In genomic region chr16:69542974-69543373, GRCh38 we compare ENCODE assay signal across 15 cellular contexts.
"Had no signal": no experiment of that assay in that cellular context is flagged by ENCODE, and none has a peak within 500 bp of the region (broad histone marks: within the 10 kb centered on the region; RNA-seq: fewer than 3 reads in every experiment).

No MANE protein-coding gene starts in this region.

- DNase-seq: activated CD4-positive, alpha-beta T cell treated with anti-CD3 and anti-CD28 coated beads for 1 hour; activated CD4-positive, alpha-beta T cell treated with anti-CD3 and anti-CD28 coated beads, Interleukin-2, amount 50 U/mL, for 4 hours; activated naive CD4-positive, alpha-beta T cell treated with Interleukin-2 at 50 U/mL for 16 hours; foreskin melanocyte; head of caudate nucleus; left colon; midbrain; psoas muscle; spleen; stimulated activated CD4-positive, alpha-beta T cell treated with anti-CD3 and anti-CD28 coated beads, Interleukin-1b, Interleukin-23, amount 100 ng/mL, for 48 hours; stomach had no signal

- H3K36me3 ChIP-seq: spleen, stomach had no signal

- H3K27me3 ChIP-seq: spleen, stomach had no signal

- H3K27ac Mint-ChIP-seq: activated T-helper 17 cell treated with anti-CD3 and anti-CD28 coated beads, Interleukin-2, amount 50 U/mL, for 72 hours; T-helper 2 cell treated with Interferon-gamma antibody and Interleukin-4, amounts not matched to agents 5 μg/mL and 100 μg/mL, for 36 hours had no signal

- H3K27me3 Mint-ChIP-seq: activated T-helper 17 cell treated with anti-CD3 and anti-CD28 coated beads, Interleukin-2, amount 50 U/mL, for 72 hours had no signal

- H3K9me3 Mint-ChIP-seq: activated T-helper 17 cell treated with anti-CD3 and anti-CD28 coated beads, Interleukin-2, amount 50 U/mL, for 72 hours; T-helper 2 cell treated with Interferon-gamma antibody and Interleukin-4, amounts not matched to agents 5 μg/mL and 100 μg/mL, for 36 hours had no signal

- H3K4me3 Mint-ChIP-seq: activated T-helper 17 cell treated with anti-CD3 and anti-CD28 coated beads, Interleukin-2, amount 50 U/mL, for 72 hours; T-helper 2 cell treated with Interferon-gamma antibody and Interleukin-4, amounts not matched to agents 5 μg/mL and 100 μg/mL, for 36 hours had no signal

- H3K4me3 ChIP-seq: lung, psoas muscle, spleen, stomach had no signal

- ATAC-seq: activated T-helper 17 cell treated with anti-CD3 and anti-CD28 coated beads, Interleukin-2, amount 50 U/mL, for 72 hours; left colon; psoas muscle; sciatic nerve had no signal

- H3K9me3 ChIP-seq: psoas muscle, spleen, stomach had no signal

- H3K4me1 Mint-ChIP-seq: activated T-helper 17 cell treated with anti-CD3 and anti-CD28 coated beads, Interleukin-2, amount 50 U/mL, for 72 hours had no signal
